In genomic region chr6:34709386-34709785, GRCh38 we compare ENCODE assay signal across 2 cellular contexts.
TF ChIP-seq lines count a peak whose summit lies in the region.

No MANE protein-coding gene starts in this region.

TF ChIP-seq in Ishikawa, 13 proteins besides CTCF, POLR2A, EP300 and RAD21 (continued from another document):
- TF ChIP-seq EGR1 (IDR thresholded peaks at IDR 0.05): 0 out of 2 replicates have a peak, but pooled peaks have one; percentile 29
TF ChIP-seq in Ishikawa: peak in this region for 4.

TF ChIP-seq in K562, 482 proteins besides CTCF, POLR2A, EP300 and RAD21 (continued from another document and continues in another):
- TF ChIP-seq E2F1 (CRISPR knock-in tag; IDR thresholded peaks at IDR 0.05): no peak
- TF ChIP-seq IRF9 (tag; IDR thresholded peaks at IDR 0.05): no peak
- no peak for TF ChIP-seq TEAD4 (IDR thresholded peaks at IDR 0.05; ENCODE audit: low read length)
- TF ChIP-seq TEAD4 (CRISPR knock-in tag; IDR thresholded peaks at IDR 0.05; ENCODE audit: borderline replicate concordance): no peak
- no peak for TF ChIP-seq ZNF395 (CRISPR knock-in tag; IDR thresholded peaks at IDR 0.05)
- TF ChIP-seq BCLAF1 (IDR thresholded peaks at IDR 0.05; ENCODE audit: borderline replicate concordance in 1 of 2, control insufficient read depth in 1 of 2, low read depth in 2 of 2, low read length in 1 of 2): no peak
- TF ChIP-seq EGR1 (conservative IDR thresholded peaks at IDR 0.05): peak; percentile 37
- TF ChIP-seq VEZF1 (CRISPR knock-in tag; IDR thresholded peaks at IDR 0.05): peak; percentile 47; the same call in 1 of the 2 replicates
- TF ChIP-seq RBFOX2 (IDR thresholded peaks at IDR 0.05; ENCODE audit: low read depth, low read length): no peak
- TF ChIP-seq ELK3 (CRISPR knock-in tag; IDR thresholded peaks at IDR 0.05): no peak
- TF ChIP-seq ZNF785 (CRISPR knock-in tag; IDR thresholded peaks at IDR 0.05): no peak
- TF ChIP-seq ZNF592 (IDR thresholded peaks at IDR 0.05): peak; percentile 54; the same call in 1 of the 2 replicates
- TF ChIP-seq ZNF518B (CRISPR knock-in tag; IDR thresholded peaks at IDR 0.05): no peak
- TF ChIP-seq POLR2B (IDR thresholded peaks at IDR 0.05; ENCODE audit: low read depth, partially characterized antibody): no peak
- no peak for TF ChIP-seq ZNF57 (CRISPR knock-in tag; IDR thresholded peaks at IDR 0.05)
- no peak for TF ChIP-seq RBBP5 (IDR thresholded peaks at IDR 0.05; ENCODE audit: borderline replicate concordance, insufficient read depth, low read length, poor library complexity, severe bottlenecking)
- TF ChIP-seq ZBTB7A (IDR thresholded peaks at IDR 0.05; ENCODE audit: borderline replicate concordance, control insufficient read depth, low read depth, low read length): no peak
- TF ChIP-seq GTF2B (IDR thresholded peaks at IDR 0.05; ENCODE audit: extremely low read depth, insufficient read length): no peak
- no peak for TF ChIP-seq IRF2 (CRISPR knock-in tag; IDR thresholded peaks at IDR 0.05)
- TF ChIP-seq PTRF (tag; IDR thresholded peaks at IDR 0.05): no peak
- no peak for TF ChIP-seq ZNF184 (CRISPR knock-in tag; IDR thresholded peaks at IDR 0.05)
- TF ChIP-seq MAX (CRISPR knock-in tag; IDR thresholded peaks at IDR 0.05): peak; percentile 57; the same call in 1 of the 2 replicates
- TF ChIP-seq ZNF75A (CRISPR knock-in tag; IDR thresholded peaks at IDR 0.05): no peak
- TF ChIP-seq SMAD3 (CRISPR knock-in tag; conservative IDR thresholded peaks at IDR 0.05): no peak
- no peak for TF ChIP-seq NFYB (IDR thresholded peaks at IDR 0.05; ENCODE audit: extremely low read depth, insufficient read length)
- TF ChIP-seq MECOM (CRISPR knock-in tag; IDR thresholded peaks at IDR 0.05): no peak
- no peak for TF ChIP-seq STAT5A (IDR thresholded peaks at IDR 0.05; ENCODE audit: borderline replicate concordance, low read length)
- TF ChIP-seq HNRNPLL (IDR thresholded peaks at IDR 0.05; ENCODE audit: low read depth, low read length, poor library complexity, severe bottlenecking): no peak
- no peak for TF ChIP-seq RFX1 (IDR thresholded peaks at IDR 0.05)
- no peak for TF ChIP-seq ZNF24 (IDR thresholded peaks at IDR 0.05)
- TF ChIP-seq BRD9 (IDR thresholded peaks at IDR 0.05; ENCODE audit: low read depth, partially characterized antibody): no peak
